Comparison of ENCODE assay signal across 33 cellular contexts in the genomic region with DNA sequence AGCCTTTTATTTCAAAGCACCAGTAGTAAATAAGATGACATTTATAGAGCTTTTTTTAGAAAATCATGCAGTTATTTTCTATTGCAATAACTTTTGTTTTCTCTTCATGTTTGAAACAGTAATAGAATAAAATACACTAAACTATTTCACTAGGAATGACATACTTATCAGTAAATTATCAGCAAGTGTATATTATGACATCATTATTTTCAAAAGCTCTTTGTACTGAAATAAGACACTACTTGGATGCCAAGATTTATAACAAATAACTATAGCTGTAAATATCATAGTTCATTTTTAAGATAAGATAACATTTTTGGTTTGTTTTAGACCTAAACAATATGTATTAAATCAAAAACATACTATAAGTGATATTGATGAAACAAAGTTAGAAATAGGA. TPM values are rescaled to one million over a fixed set of nuclear protein-coding genes. Genes with fewer than 3 reads are reported as not detected.
DNase-seq lines count a peak whose midpoint lies in the region; ATAC-seq, FAIRE-seq and TF ChIP-seq lines count a peak whose summit lies in the region.
"Had no signal": no experiment of that assay in that cellular context is flagged by ENCODE, and none has a peak within 500 bp of the region (broad histone marks: within the 10 kb centered on the region; RNA-seq: fewer than 3 reads in every experiment).

No MANE protein-coding gene starts in this region.

- no peak for DNase-seq in D721Med (ENCODE audit: insufficient read length, low spot score)
- peak; percentile 41 for DNase-seq in SK-MEL-5 (ENCODE audit: low read depth, low spot score)
- DNase-seq in COR-L47 (lab: John Stamatoyannopoulos, UW): no peak
- no peak for DNase-seq in stomach
- DNase-seq in WTC11 (ENCODE audit: low spot score): no peak
- DNase-seq: 8988T; ACHN; BE2C; C1 segment of cervical spinal cord; Caco-2; Calu3; CD4-positive, alpha-beta memory T cell; CD4-positive, CD25-positive, alpha-beta regulatory T cell; CD8-positive, alpha-beta memory T cell; DMS 273 treated with DMSO at 0.1 percent for 48 hours; DMS153; DMS53; DMS79; DND-41; EL; GF-D8 had no signal

- H3K4me3 ChIP-seq in stomach: no peak overlapping the region
- H3K4me3 ChIP-seq: BLaER1 had no signal

- TF ChIP-seq EP300 in stomach (IDR thresholded peaks at IDR 0.05): no peak

- no peak overlapping the region for H3K27ac ChIP-seq in stomach
- H3K27ac ChIP-seq: BLaER1 had no signal

- H3K9me3 ChIP-seq in stomach: no peaks in the 10 kb centered on the region
- H3K9me3 ChIP-seq: BE2C, BLaER1, Caco-2 had no signal

- H3K27ac Mint-ChIP-seq in WTC11: no peak overlapping the region
- H3K27ac Mint-ChIP-seq: CD14-positive monocyte; CD4-positive, alpha-beta memory T cell; CD4-positive, CD25-positive, alpha-beta regulatory T cell; CD8-positive, alpha-beta memory T cell had no signal

- H3K4me1 ChIP-seq in stomach: no peaks in the 10 kb centered on the region
- H3K4me1 ChIP-seq: BE2C, BLaER1, Caco-2 had no signal

- H3K27me3 Mint-ChIP-seq in WTC11 (ENCODE audit: low read depth): no peaks in the 10 kb centered on the region
- H3K27me3 Mint-ChIP-seq: CD4-positive, CD25-positive, alpha-beta regulatory T cell had no signal

- H3K27me3 ChIP-seq in stomach: no peaks in the 10 kb centered on the region
- H3K27me3 ChIP-seq: BLaER1 had no signal

- H3K36me3 Mint-ChIP-seq in WTC11: no peaks in the 10 kb centered on the region
- H3K36me3 Mint-ChIP-seq: CD14-positive monocyte; CD4-positive, alpha-beta memory T cell; CD4-positive, CD25-positive, alpha-beta regulatory T cell; CD8-positive, alpha-beta memory T cell had no signal

- no peak overlapping the region for H3K4me3 Mint-ChIP-seq in WTC11
- H3K4me3 Mint-ChIP-seq: CD14-positive monocyte; CD4-positive, alpha-beta memory T cell; CD4-positive, CD25-positive, alpha-beta regulatory T cell; CD8-positive, alpha-beta memory T cell had no signal

- H3K36me3 ChIP-seq in stomach: no peaks in the 10 kb centered on the region
- H3K36me3 ChIP-seq: BE2C, BLaER1 had no signal

- CTCF ChIA-PET in WTC11 (lab: Charles Lee): no interaction called here

- ATAC-seq in WTC11: no peak
- ATAC-seq in HG02642 (IDR thresholded peaks at IDR 0.05; ENCODE audit: poor library complexity, unreplicated experiment): no peak

- in situ Hi-C loops in SK-MEL-5 (cut with HindIII; ENCODE audit: low pct_unique_long_range_greater_than_20kb, low sequenced_read_pairs): no loop called here

- H3K9me3 Mint-ChIP-seq in WTC11: no peaks in the 10 kb centered on the region
- H3K9me3 Mint-ChIP-seq: CD4-positive, alpha-beta memory T cell; CD4-positive, CD25-positive, alpha-beta regulatory T cell; CD8-positive, alpha-beta memory T cell had no signal

- peaks cover 11% of the 10 kb centered on the region for H3K4me1 Mint-ChIP-seq in WTC11
- H3K4me1 Mint-ChIP-seq: CD14-positive monocyte had no signal

- POLR2A ChIA-PET in WTC11 (lab: Charles Lee): no interaction called here

- no peak for TF ChIP-seq POLR2A in stomach (IDR thresholded peaks at IDR 0.05)

- intact Hi-C loops in stomach (cut with DNase I; ENCODE audit: low total_unique reads): no loop called here

- TF ChIP-seq CTCF in D721Med (IDR thresholded peaks at IDR 0.05; ENCODE audit: insufficient read depth, missing control alignments) (no peak), stomach (IDR thresholded peaks at IDR 0.05) (no peak), WTC11 (IDR thresholded peaks at IDR 0.05) (no peak)

- FAIRE-seq in D721Med (lab: Jason Lieb, UNC) (peak; percentile 29), G401.6 (lab: Jason Lieb, UNC) (peak; percentile 59), endometrium (lab: Jason Lieb, UNC) (peak; percentile 46)
- FAIRE-seq: A204.1, GM12892, GM18507 had no signal

TF ChIP-seq in WTC11, 78 proteins besides CTCF, POLR2A, EP300 and RAD21:
- TF ChIP-seq, protein P1, sequence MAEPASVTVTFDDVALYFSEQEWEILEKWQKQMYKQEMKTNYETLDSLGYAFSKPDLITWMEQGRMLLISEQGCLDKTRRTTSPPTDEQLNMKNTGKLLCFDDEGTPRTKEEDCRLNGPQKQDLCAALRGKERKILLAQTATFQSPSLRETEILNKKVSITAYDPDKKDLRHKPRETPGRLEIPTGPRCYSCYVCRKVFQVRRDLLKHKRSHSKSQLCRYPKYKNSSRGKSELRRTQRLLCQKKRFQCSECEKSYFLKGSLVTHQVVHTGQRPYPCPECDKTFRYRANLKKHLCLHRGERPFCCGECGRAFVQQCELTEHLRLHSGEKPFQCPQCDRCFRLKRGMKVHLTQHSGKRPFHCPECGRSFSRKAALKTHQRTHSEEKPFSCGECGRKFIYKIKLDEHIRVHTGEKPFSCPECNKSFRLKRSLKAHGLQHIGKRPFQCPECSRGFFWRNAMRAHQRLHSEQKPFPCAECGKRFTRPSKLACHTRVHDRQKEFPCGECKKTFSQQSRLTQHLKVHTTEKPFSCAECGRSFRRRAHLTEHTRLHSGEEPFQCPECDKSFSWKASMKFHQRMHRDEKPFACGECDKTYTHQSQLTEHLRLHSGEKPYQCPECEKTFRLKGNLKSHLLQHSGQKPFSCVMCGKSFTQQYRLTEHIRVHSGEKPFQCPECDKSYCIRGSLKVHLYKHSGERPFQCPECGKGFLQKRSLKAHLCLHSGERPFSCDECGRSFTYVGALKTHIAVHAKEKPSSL (CRISPR knock-in tag; conservative IDR thresholded peaks at IDR 0.05): no peak
- TF ChIP-seq, protein P2, sequence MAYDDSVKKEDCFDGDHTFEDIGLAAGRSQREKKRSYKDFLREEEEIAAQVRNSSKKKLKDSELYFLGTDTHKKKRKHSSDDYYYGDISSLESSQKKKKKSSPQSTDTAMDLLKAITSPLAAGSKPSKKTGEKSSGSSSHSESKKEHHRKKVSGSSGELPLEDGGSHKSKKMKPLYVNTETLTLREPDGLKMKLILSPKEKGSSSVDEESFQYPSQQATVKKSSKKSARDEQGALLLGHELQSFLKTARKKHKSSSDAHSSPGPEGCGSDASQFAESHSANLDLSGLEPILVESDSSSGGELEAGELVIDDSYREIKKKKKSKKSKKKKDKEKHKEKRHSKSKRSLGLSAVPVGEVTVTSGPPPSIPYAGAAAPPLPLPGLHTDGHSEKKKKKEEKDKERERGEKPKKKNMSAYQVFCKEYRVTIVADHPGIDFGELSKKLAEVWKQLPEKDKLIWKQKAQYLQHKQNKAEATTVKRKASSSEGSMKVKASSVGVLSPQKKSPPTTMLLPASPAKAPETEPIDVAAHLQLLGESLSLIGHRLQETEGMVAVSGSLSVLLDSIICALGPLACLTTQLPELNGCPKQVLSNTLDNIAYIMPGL (CRISPR knock-in tag; IDR thresholded peaks at IDR 0.05): no peak
- TF ChIP-seq, protein P3, sequence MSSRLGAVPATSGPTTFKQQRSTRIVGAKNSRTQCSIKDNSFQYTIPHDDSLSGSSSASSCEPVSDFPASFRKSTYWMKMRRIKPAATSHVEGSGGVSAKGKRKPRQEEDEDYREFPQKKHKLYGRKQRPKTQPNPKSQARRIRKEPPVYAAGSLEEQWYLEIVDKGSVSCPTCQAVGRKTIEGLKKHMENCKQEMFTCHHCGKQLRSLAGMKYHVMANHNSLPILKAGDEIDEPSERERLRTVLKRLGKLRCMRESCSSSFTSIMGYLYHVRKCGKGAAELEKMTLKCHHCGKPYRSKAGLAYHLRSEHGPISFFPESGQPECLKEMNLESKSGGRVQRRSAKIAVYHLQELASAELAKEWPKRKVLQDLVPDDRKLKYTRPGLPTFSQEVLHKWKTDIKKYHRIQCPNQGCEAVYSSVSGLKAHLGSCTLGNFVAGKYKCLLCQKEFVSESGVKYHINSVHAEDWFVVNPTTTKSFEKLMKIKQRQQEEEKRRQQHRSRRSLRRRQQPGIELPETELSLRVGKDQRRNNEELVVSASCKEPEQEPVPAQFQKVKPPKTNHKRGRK (CRISPR knock-in tag; IDR thresholded peaks at IDR 0.05; ENCODE audit: borderline replicate concordance): no peak
- no peak for TF ChIP-seq PRRX2 (CRISPR knock-in tag; IDR thresholded peaks at IDR 0.05)
- no peak for TF ChIP-seq ELF4 (CRISPR knock-in tag; IDR thresholded peaks at IDR 0.05; ENCODE audit: low read depth)
- TF ChIP-seq JUN (CRISPR knock-in tag; IDR thresholded peaks at IDR 0.05): no peak
- TF ChIP-seq RORB (CRISPR knock-in tag; IDR thresholded peaks at IDR 0.05): no peak

RNA-seq across cellular contexts. Expression of a gene that starts 56.8 kb away (rescaled TPM):
- 0.13 TPM in 1 of 2 replicates, not detected in the other for total RNA-seq in SK-MEL-5 (2014; rRNA removed; shearing (Covaris generic))
- polyA plus RNA-seq in SK-MEL-5 (2015; cell fraction: cytosol; rRNA removed): 0.06 TPM in 2 replicates
- polyA plus RNA-seq in SK-MEL-5 (2015; cell fraction: nucleus; rRNA removed): not detected in 2 replicates
- total RNA-seq in stomach: not detected
- not detected for polyA plus RNA-seq in stomach
- not detected in 3 replicates for total RNA-seq in WTC11 (2021)
- total RNA-seq: A673; Calu3; CD4-positive, alpha-beta memory T cell; CD4-positive, CD25-positive, alpha-beta regulatory T cell; CD8-positive, alpha-beta memory T cell; Daoy; G401 had no signal
- polyA plus RNA-seq: AG04450; CD14-positive monocyte; CD4-positive, alpha-beta memory T cell; CD4-positive, CD25-positive, alpha-beta regulatory T cell; CD8-positive, alpha-beta memory T cell had no signal
